1 cellular context compared by ENCODE assay signal in the genomic region with DNA sequence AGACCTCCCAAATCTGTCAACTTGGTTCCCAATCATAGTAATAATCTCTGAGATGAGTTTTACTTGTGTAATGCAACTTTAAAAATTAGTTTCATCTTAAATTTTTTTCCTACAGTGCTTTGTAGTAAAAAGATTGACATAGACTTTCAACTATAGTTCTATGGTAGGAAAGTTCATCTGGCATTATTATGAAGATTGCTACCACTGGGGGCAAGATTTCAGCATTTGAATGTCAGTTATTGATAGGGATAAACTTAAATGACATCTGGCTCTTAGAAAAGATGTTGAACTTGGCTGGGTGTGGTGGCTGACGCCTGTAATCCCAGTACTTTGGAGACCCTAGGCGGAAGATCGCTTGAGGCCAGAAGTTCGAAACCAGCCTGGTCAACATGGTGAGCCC.
TF ChIP-seq lines count a peak whose summit lies in the region.

No MANE protein-coding gene starts in this region.

TF ChIP-seq in K562, 482 proteins besides CTCF, POLR2A, EP300 and RAD21 (continued from another document):
- no peak for TF ChIP-seq KAT2B (IDR thresholded peaks at IDR 0.05; ENCODE audit: low read depth, low read length)
- no peak for TF ChIP-seq GTF2B (IDR thresholded peaks at IDR 0.05; ENCODE audit: extremely low read depth, insufficient read length)
- TF ChIP-seq TAL1 (IDR thresholded peaks at IDR 0.05), result no peak
- TF ChIP-seq ZNF780A (CRISPR knock-in tag; IDR thresholded peaks at IDR 0.05), result no peak
- no peak for TF ChIP-seq ZNF3 (CRISPR knock-in tag; IDR thresholded peaks at IDR 0.05)
- TF ChIP-seq ZNF354B (CRISPR knock-in tag; IDR thresholded peaks at IDR 0.05), result no peak
- no peak for TF ChIP-seq CHCHD3 (CRISPR knock-in tag; IDR thresholded peaks at IDR 0.05)
- TF ChIP-seq CSDE1 (IDR thresholded peaks at IDR 0.05), result no peak
- TF ChIP-seq ZNF174 (CRISPR knock-in tag; IDR thresholded peaks at IDR 0.05), result no peak
- TF ChIP-seq XRCC5 (IDR thresholded peaks at IDR 0.05; ENCODE audit: low read depth, low read length), result no peak
- no peak for TF ChIP-seq MAFF (IDR thresholded peaks at IDR 0.05; ENCODE audit: low read length)
